In the genomic region with DNA sequence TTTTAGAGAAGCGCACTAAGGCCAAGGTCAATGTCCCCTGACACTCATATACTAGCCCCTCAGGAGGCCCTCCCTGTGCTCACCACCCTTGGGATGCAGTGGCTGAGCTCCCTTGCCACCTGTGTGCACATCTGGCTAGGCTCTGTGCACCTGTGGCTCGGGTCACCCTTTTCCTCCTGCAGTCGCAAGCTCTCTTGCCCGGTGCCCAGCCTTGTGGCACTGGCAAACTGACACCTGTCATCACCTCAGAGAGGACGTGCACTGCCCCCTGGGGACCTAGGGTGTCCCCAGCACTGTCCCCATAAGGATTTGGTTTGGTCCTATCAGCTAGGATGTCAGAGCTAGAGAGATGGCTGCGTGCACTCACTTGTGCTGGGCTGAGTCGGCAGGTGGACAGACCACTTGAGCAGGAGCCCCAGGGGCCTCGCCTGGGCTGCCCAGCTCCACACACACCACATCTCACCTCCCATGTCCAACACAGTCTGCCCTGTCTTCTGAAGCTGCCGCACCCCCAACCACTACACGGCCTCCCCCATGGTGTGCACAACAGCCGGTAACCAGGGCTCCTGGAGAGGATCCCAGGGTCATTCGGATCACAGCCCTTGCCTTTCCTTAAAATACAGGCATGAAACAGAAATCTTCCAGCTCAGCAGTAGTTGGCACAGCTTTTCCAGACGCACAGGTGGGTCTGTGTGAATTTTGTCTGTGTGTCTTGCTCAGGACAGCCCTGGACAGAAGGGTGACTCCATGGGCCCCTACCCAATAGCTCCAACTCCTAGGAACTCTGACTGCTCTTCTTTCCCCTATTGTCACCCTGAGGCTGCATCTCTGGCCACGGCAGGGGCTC, we compare ENCODE assay signal across 16 cellular contexts.
"Had no signal": no experiment of that assay in that cellular context is flagged by ENCODE, and none has a peak within 500 bp of the region (broad histone marks: within the 10 kb centered on the region; RNA-seq: fewer than 3 reads in every experiment).

No MANE protein-coding gene starts in this region.

- H3K36me3 ChIP-seq: cardiac muscle cell, tibial artery, WERI-Rb-1 had no signal

- H3K4me1 Mint-ChIP-seq: activated CD4-positive, alpha-beta memory T cell treated with anti-CD3 and anti-CD28 coated beads, Interleukin-2, amount 10 ng/mL, durations not matched to agents 7 days and 5 days; activated CD4-positive, alpha-beta T cell treated with anti-CD3 and anti-CD28 coated beads for 36 hours had no signal

- H3K27me3 ChIP-seq: cardiac muscle cell, foreskin keratinocyte, tibial artery had no signal

- DNase-seq: activated CD4-positive, alpha-beta memory T cell treated with anti-CD3 and anti-CD28 coated beads, Interleukin-2, amount 10 ng/mL, durations not matched to agents 7 days and 5 days; activated CD4-positive, alpha-beta T cell treated with anti-CD3 and anti-CD28 coated beads for 36 hours; activated naive CD4-positive, alpha-beta T cell treated with anti-CD3 and anti-CD28 coated beads for 36 hours; activated T-cell treated with anti-CD3 and anti-CD28 coated beads for 4 hours; cortex of kidney; effector CD8-positive, alpha-beta T cell; foreskin keratinocyte; mesendoderm; SHP77; stimulated activated CD4-positive, alpha-beta T cell treated with anti-CD3 and anti-CD28 coated beads, Interleukin-4, amount 100 ng/mL, for 1 hour; stimulated activated naive CD4-positive, alpha-beta T cell; T-helper 17 cell; tibial artery; WERI-Rb-1 had no signal

- H3K4me3 Mint-ChIP-seq: activated CD4-positive, alpha-beta memory T cell treated with anti-CD3 and anti-CD28 coated beads, Interleukin-2, amount 10 ng/mL, durations not matched to agents 7 days and 5 days; activated CD4-positive, alpha-beta T cell treated with anti-CD3 and anti-CD28 coated beads for 36 hours; activated naive CD4-positive, alpha-beta T cell treated with anti-CD3 and anti-CD28 coated beads for 36 hours; nephron; T-helper 17 cell had no signal

- H3K27ac Mint-ChIP-seq: activated CD4-positive, alpha-beta memory T cell treated with anti-CD3 and anti-CD28 coated beads, Interleukin-2, amount 10 ng/mL, durations not matched to agents 7 days and 5 days; activated CD4-positive, alpha-beta T cell treated with anti-CD3 and anti-CD28 coated beads for 36 hours; activated naive CD4-positive, alpha-beta T cell treated with anti-CD3 and anti-CD28 coated beads for 36 hours; nephron; T-helper 17 cell had no signal

- H3K9me3 Mint-ChIP-seq: activated CD4-positive, alpha-beta memory T cell treated with anti-CD3 and anti-CD28 coated beads, Interleukin-2, amount 10 ng/mL, durations not matched to agents 7 days and 5 days; nephron had no signal

- ATAC-seq: activated CD4-positive, alpha-beta T cell treated with anti-CD3 and anti-CD28 coated beads for 36 hours; T-helper 17 cell had no signal

- H3K4me3 ChIP-seq: cardiac muscle cell, tibial artery had no signal
